In the genomic region with DNA sequence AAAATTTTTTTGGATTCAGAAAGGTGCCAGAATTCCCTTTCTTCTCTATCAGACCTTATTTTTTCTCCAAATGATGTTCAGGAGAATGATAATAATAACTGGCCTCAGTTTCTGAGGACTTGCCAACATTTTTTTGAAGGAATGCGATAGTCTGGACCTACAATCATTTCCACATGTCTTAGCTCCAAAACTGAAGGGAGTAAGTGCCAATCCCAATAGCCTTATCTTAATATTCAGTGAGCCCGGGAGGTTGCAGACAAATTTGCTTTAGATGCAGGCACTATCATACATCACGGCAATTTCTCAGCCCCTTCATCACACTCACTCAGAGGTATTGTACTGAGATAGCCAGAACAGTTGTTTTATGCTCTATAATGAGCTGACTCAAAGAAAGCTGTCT, we compare ENCODE assay signal across 23 cellular contexts.
"Had no signal": no experiment of that assay in that cellular context is flagged by ENCODE, and none has a peak within 500 bp of the region (broad histone marks: within the 10 kb centered on the region; RNA-seq: fewer than 3 reads in every experiment).

No MANE protein-coding gene starts in this region.

- DNase-seq: activated CD4-positive, alpha-beta T cell treated with anti-CD3 and anti-CD28 coated beads for 1 hour; activated CD4-positive, alpha-beta T cell treated with anti-CD3 and anti-CD28 coated beads, Interleukin-2, amount 50 U/mL, for 1 hour; activated T-cell treated with anti-CD3 and anti-CD28 coated beads, Interleukin-2, amount 50 U/mL, for 24 hours; endodermal cell; head of caudate nucleus; nucleus accumbens; right cardiac atrium; stimulated activated CD4-positive, alpha-beta T cell treated with anti-CD3 and anti-CD28 coated beads, Interleukin-1b, Interleukin-23, amount 100 ng/mL, for 48 hours; substantia nigra; T-helper 9 cell; thyroid gland; upper lobe of right lung had no signal

- ATAC-seq: activated naive CD4-positive, alpha-beta T cell treated with anti-CD3 and anti-CD28 coated beads, Interleukin-2, amount 50 U/mL, for 72 hours; activated T-helper 17 cell treated with anti-CD3 and anti-CD28 coated beads, Interleukin-2, amount 50 U/mL, for 72 hours; gastroesophageal sphincter; right cardiac atrium; upper lobe of right lung had no signal

- H3K9me3 Mint-ChIP-seq: activated T-helper 17 cell treated with anti-CD3 and anti-CD28 coated beads, Interleukin-2, amount 50 U/mL, for 72 hours; endodermal cell; memory B cell had no signal

- H3K27ac Mint-ChIP-seq: activated naive CD4-positive, alpha-beta T cell treated with anti-CD3 and anti-CD28 coated beads, Interleukin-2, amount 50 U/mL, for 72 hours; activated T-cell treated with anti-CD3 and anti-CD28 coated beads, Interleukin-2, amount 50 U/mL, for 24 hours; activated T-helper 17 cell treated with anti-CD3 and anti-CD28 coated beads, Interleukin-2, amount 50 U/mL, for 72 hours; endodermal cell; memory B cell; stimulated activated naive CD8-positive, alpha-beta T cell treated with anti-CD3 and anti-CD28 coated beads, Interleukin-15, Interleukin-2, amounts not matched to agents 100 ng/mL and 50 ng/mL, for 24 hours had no signal

- FAIRE-seq: islet of Langerhans had no signal

- H3K4me1 ChIP-seq: breast epithelium, gastroesophageal sphincter, parathyroid adenoma, thyroid gland had no signal

- H3K4me1 Mint-ChIP-seq: endodermal cell, memory B cell had no signal

- H3K79me2 ChIP-seq: parathyroid adenoma had no signal

- H3K9me3 ChIP-seq: breast epithelium, gastroesophageal sphincter, thyroid gland, upper lobe of right lung had no signal

- H3K27me3 ChIP-seq: breast epithelium, gastroesophageal sphincter, thyroid gland, upper lobe of right lung had no signal

- H3K4me3 ChIP-seq: breast epithelium, coronary artery, gastroesophageal sphincter, skin epidermis, thyroid gland, upper lobe of right lung had no signal

- H3K27ac ChIP-seq: breast epithelium, coronary artery, epithelial cell of prostate, gastroesophageal sphincter, parathyroid adenoma, skin epidermis, thyroid gland, upper lobe of right lung had no signal

- H2AFZ ChIP-seq: parathyroid adenoma had no signal

- H3K9ac ChIP-seq: parathyroid adenoma had no signal

- H3K36me3 ChIP-seq: breast epithelium, gastroesophageal sphincter, thyroid gland, upper lobe of right lung had no signal

- H3K27me3 Mint-ChIP-seq: activated T-cell treated with anti-CD3 and anti-CD28 coated beads, Interleukin-2, amount 50 U/mL, for 24 hours; activated T-helper 17 cell treated with anti-CD3 and anti-CD28 coated beads, Interleukin-2, amount 50 U/mL, for 72 hours; memory B cell; stimulated activated naive CD8-positive, alpha-beta T cell treated with anti-CD3 and anti-CD28 coated beads, Interleukin-15, Interleukin-2, amounts not matched to agents 100 ng/mL and 50 ng/mL, for 24 hours had no signal

- H3K36me3 Mint-ChIP-seq: activated naive CD4-positive, alpha-beta T cell treated with anti-CD3 and anti-CD28 coated beads, Interleukin-2, amount 50 U/mL, for 72 hours; memory B cell had no signal

- H3K4me3 Mint-ChIP-seq: activated T-cell treated with anti-CD3 and anti-CD28 coated beads, Interleukin-2, amount 50 U/mL, for 24 hours; activated T-helper 17 cell treated with anti-CD3 and anti-CD28 coated beads, Interleukin-2, amount 50 U/mL, for 72 hours; endodermal cell; memory B cell; stimulated activated naive CD8-positive, alpha-beta T cell treated with anti-CD3 and anti-CD28 coated beads, Interleukin-15, Interleukin-2, amounts not matched to agents 100 ng/mL and 50 ng/mL, for 24 hours had no signal
